Comparison of ENCODE assay signal across 20 cellular contexts in the genomic region with DNA sequence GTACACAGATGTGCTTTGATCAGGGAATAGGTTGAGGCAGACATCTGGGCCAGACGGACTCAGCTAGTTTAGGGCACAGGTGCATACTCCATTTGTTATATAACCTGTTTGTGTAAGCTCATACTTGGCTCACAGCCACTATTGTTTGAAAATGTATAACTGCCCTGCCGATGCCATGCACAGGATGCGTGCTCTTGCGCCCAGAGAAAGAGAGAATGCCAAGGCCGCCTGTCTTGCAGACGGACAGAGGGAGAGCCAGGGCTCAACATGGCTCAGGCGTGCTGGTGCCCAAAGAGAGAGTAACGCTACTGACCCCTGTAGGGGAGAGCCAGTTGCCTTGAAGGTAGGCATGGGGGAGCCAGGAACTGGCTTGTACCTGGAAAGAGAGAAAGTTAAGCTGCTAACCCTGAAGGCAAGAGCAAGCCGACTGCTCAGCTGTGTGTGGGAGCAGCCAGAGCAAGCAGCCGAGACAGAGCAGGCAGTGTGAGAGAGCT. TPM values are rescaled to one million over a fixed set of nuclear protein-coding genes. Genes with fewer than 3 reads are reported as not detected.
DNase-seq lines count a peak whose midpoint lies in the region; ATAC-seq, FAIRE-seq and TF ChIP-seq lines count a peak whose summit lies in the region.
"Had no signal": no experiment of that assay in that cellular context is flagged by ENCODE, and none has a peak within 500 bp of the region (broad histone marks: within the 10 kb centered on the region; RNA-seq: fewer than 3 reads in every experiment).

No MANE protein-coding gene starts in this region.

- H3K9ac ChIP-seq in endothelial cell of umbilical vein (replicated peaks; ENCODE audit: extremely low read depth, insufficient read depth, low read length) (no peak overlapping the region), stomach smooth muscle (ENCODE audit: low read length in 2 of 2) (no peak overlapping the region)

- H3K36me3 ChIP-seq in endothelial cell of umbilical vein (ENCODE audit: control insufficient read depth in 2 of 2, extremely low read depth in 1 of 2, insufficient read depth in 2 of 2, low read length in 2 of 2) (peaks cover 48 to 67% of the 10 kb centered on the region in 2 experiments), stomach smooth muscle (ENCODE audit: control insufficient read depth in 2 of 2, insufficient read depth in 2 of 2, low read length in 2 of 2) (peaks cover 56 to 65% of the 10 kb centered on the region in 2 donors)

- POLR2A ChIA-PET in endothelial cell of umbilical vein (lab: Charles Lee), result no interaction called here

- no peaks in the 10 kb centered on the region for H3K9me3 ChIP-seq in endothelial cell of umbilical vein (replicated peaks; ENCODE audit: control insufficient read depth, insufficient read depth, low read length)
- H3K9me3 ChIP-seq in stomach smooth muscle (ENCODE audit: control insufficient read depth in 2 of 2, low read length in 2 of 2), result no peaks in the 10 kb centered on the region
- H3K9me3 ChIP-seq: A549, esophagus squamous epithelium had no signal

- BruUV-seq in endothelial cell of umbilical vein (replicated peaks; lab: Mats Ljungman, UMichigan), result TSS peak; percentile 47

- no peak for TF ChIP-seq POLR2A in endothelial cell of umbilical vein (IDR thresholded peaks at IDR 0.05; ENCODE audit: low read depth, low read length)

- H3K27ac ChIP-seq in endothelial cell of umbilical vein (ENCODE audit: insufficient read depth, low read depth, low read length), result peak overlapping the region; percentile 3
- peak overlapping the region; percentile 37 for H3K27ac ChIP-seq in stomach smooth muscle (ENCODE audit: low read length)
- H3K27ac ChIP-seq: A549, HL-60, SK-N-MC had no signal

- no peak for ATAC-seq in GM18858 (IDR thresholded peaks at IDR 0.05; ENCODE audit: unreplicated experiment)
- no peak for ATAC-seq in HG03354 (IDR thresholded peaks at IDR 0.05; ENCODE audit: poor library complexity, severe bottlenecking, unreplicated experiment)
- ATAC-seq in HG02885 (IDR thresholded peaks at IDR 0.05; ENCODE audit: poor library complexity, unreplicated experiment), result no peak

- intact Hi-C loops in endothelial cell of umbilical vein (cut with micrococcal nuclease), result no loop called here

- no peak for FAIRE-seq in endothelial cell of umbilical vein (lab: Jason Lieb, UNC)
- FAIRE-seq: A549, GM12892 had no signal

- no peak overlapping the region for H3K4me3 ChIP-seq in endothelial cell of umbilical vein (replicated peaks in 1 of 3; ENCODE audit: insufficient read depth in 1 of 3, low read depth in 1 of 3, low read length in 3 of 3)
- no peak overlapping the region for H3K4me3 ChIP-seq in stomach smooth muscle (ENCODE audit: low read length in 2 of 2)
- H3K4me3 ChIP-seq: A549, esophagus squamous epithelium had no signal

- no peaks in the 10 kb centered on the region for H3K9me1 ChIP-seq in endothelial cell of umbilical vein (replicated peaks; ENCODE audit: control insufficient read depth, extremely low read depth, insufficient read depth, low read length)

- H3K4me2 ChIP-seq in endothelial cell of umbilical vein (ENCODE audit: insufficient read depth, low read length), result no peak overlapping the region

- CTCF ChIA-PET in endothelial cell of umbilical vein (lab: Charles Lee), result interaction anchor here (2.2 kb wide), 1 partner anchor 34 kb away, joined by 6 read pairs; no protein-coding TSS in a partner anchor

- peak; percentile 15 for DNase-seq in NCI-H345 (lab: John Stamatoyannopoulos, UW)
- no peak for DNase-seq in NCI-H345 treated with DMSO at 0.1 percent for 48 hours (lab: John Stamatoyannopoulos, UW; ENCODE audit: unreplicated experiment)
- peak; percentile 36 for DNase-seq in NCI-H2081 treated with DMSO at 0.1 percent for 48 hours (lab: John Stamatoyannopoulos, UW)
- DNase-seq in endothelial cell of umbilical vein (ENCODE audit: low read depth, low spot score), result peak; percentile 67
- DNase-seq: anterior cingulate cortex; CD4-positive, alpha-beta memory T cell; esophagus squamous epithelium; Karpas-422; left colon; naive B cell; NCI-H187 treated with DMSO at 0.1 percent for 48 hours; stimulated activated CD4-positive, alpha-beta T cell treated with anti-CD3 and anti-CD28 coated beads, Interleukin-12 subunit alpha, Interleukin-12 subunit beta, amount 100 ng/mL, for 4 hours had no signal

- no peaks in the 10 kb centered on the region for H3K79me2 ChIP-seq in endothelial cell of umbilical vein (ENCODE audit: control insufficient read depth, insufficient read depth, low read length)

- H4K20me1 ChIP-seq in endothelial cell of umbilical vein (replicated peaks; ENCODE audit: control insufficient read depth, extremely low read depth, insufficient read depth, low read length), result no peaks in the 10 kb centered on the region

- dilution Hi-C loops in endothelial cell of umbilical vein (cut with MboI; ENCODE audit: extremely low pct_ligation_motif_present, low sequenced_read_pairs), result no loop called here

- no peak overlapping the region for H2AFZ ChIP-seq in endothelial cell of umbilical vein (ENCODE audit: low read depth, low read length)

- no peak for TF ChIP-seq CTCF in endothelial cell of umbilical vein (IDR thresholded peaks at IDR 0.05; ENCODE audit: extremely low read depth in 1 of 2, insufficient read depth in 1 of 2, low read depth in 1 of 2, low read length in 2 of 2)

- H3K27me3 ChIP-seq in endothelial cell of umbilical vein (ENCODE audit: control insufficient read depth in 2 of 2, insufficient read depth in 2 of 2, low read length in 2 of 2), result no peaks in the 10 kb centered on the region
- H3K27me3 ChIP-seq in stomach smooth muscle (ENCODE audit: control insufficient read depth in 1 of 2, insufficient read depth in 2 of 2, low read length in 2 of 2), result no peaks in the 10 kb centered on the region
- H3K27me3 ChIP-seq: esophagus squamous epithelium had no signal

- H3K4me1 ChIP-seq in endothelial cell of umbilical vein (ENCODE audit: control insufficient read depth, extremely low read depth, insufficient read depth, low read length), result peaks cover 3% of the 10 kb centered on the region
- H3K4me1 ChIP-seq in stomach smooth muscle (ENCODE audit: control insufficient read depth, insufficient read depth, low read length), result no peaks in the 10 kb centered on the region
- H3K4me1 ChIP-seq: A549 had no signal

TF ChIP-seq in endothelial cell of umbilical vein, 7 proteins besides CTCF, POLR2A, EP300 and RAD21:
- TF ChIP-seq POLR2AphosphoS5 (IDR thresholded peaks at IDR 0.05; ENCODE audit: insufficient read depth, low read depth, low read length) (peak; percentile 14), GATA2 (IDR thresholded peaks at IDR 0.05; ENCODE audit: insufficient read depth, insufficient read length, low read depth, low read length) (no peak)

RNA-seq across cellular contexts. Expression of a gene that starts 57.7 kb away (rescaled TPM):
- 10.1 and 10.6 TPM in 2 replicates for total RNA-seq in endothelial cell of umbilical vein
- polyA plus RNA-seq in endothelial cell of umbilical vein, result 9.0 and 9.1 TPM in 2 replicates
- polyA plus RNA-seq in endothelial cell of umbilical vein (2011; cell fraction: cytosol; rRNA removed), result 13.0 and 14.5 TPM in 2 replicates
- polyA plus RNA-seq in endothelial cell of umbilical vein (2011; cell fraction: nucleus; rRNA removed), result 5.2 and 7.7 TPM in 2 replicates
- 14.9 and 22.9 TPM in 2 replicates for polyA plus RNA-seq in endothelial cell of umbilical vein (2012)
- 3.9 and 8.3 TPM in 2 replicates for polyA minus RNA-seq in endothelial cell of umbilical vein
- polyA minus RNA-seq in endothelial cell of umbilical vein (2011; cell fraction: cytosol; rRNA and poly(A)+ RNA removed), result 2.4 TPM
- polyA minus RNA-seq in endothelial cell of umbilical vein (2011; cell fraction: nucleus; rRNA and poly(A)+ RNA removed), result 0.72 TPM in 2 replicates

RNA-seq across cellular contexts. Expression of a gene that starts 57.8 kb away (rescaled TPM):
- 14.0 and 15.8 TPM in 2 replicates for total RNA-seq in endothelial cell of umbilical vein
- polyA plus RNA-seq in endothelial cell of umbilical vein, result 5.3 and 6.7 TPM in 2 replicates
- 6.7 and 7.1 TPM in 2 replicates for polyA plus RNA-seq in endothelial cell of umbilical vein (2011; cell fraction: cytosol; rRNA removed)
- polyA plus RNA-seq in endothelial cell of umbilical vein (2011; cell fraction: nucleus; rRNA removed), result 30.6 and 33.7 TPM in 2 replicates
- 11.0 and 16.9 TPM in 2 replicates for polyA plus RNA-seq in endothelial cell of umbilical vein (2012)
- 7.3 and 11.0 TPM in 2 replicates for polyA minus RNA-seq in endothelial cell of umbilical vein
- polyA minus RNA-seq in endothelial cell of umbilical vein (2011; cell fraction: cytosol; rRNA and poly(A)+ RNA removed), result 6.3 TPM
- 36.4 and 40.0 TPM in 2 replicates for polyA minus RNA-seq in endothelial cell of umbilical vein (2011; cell fraction: nucleus; rRNA and poly(A)+ RNA removed)
